ENCODE assay signal across 8 cellular contexts in genomic region chr5:173781826-173782670, GRCh38.
DNase-seq lines count a peak whose midpoint lies in the region; ATAC-seq and TF ChIP-seq lines count a peak whose summit lies in the region.

No MANE protein-coding gene starts in this region.

- peak; percentile 69 for ATAC-seq in HCT116
- peak; percentile 88 to 92 for ATAC-seq in left cardiac atrium
- ATAC-seq in GM18870 (IDR thresholded peaks at IDR 0.05; ENCODE audit: unreplicated experiment) = no peak
- no peak for ATAC-seq in HG02981 (IDR thresholded peaks at IDR 0.05; ENCODE audit: unreplicated experiment)
- no peak for ATAC-seq in GM18861 (IDR thresholded peaks at IDR 0.05; ENCODE audit: unreplicated experiment)

- H3K4me2 ChIP-seq in HCT116 (ENCODE audit: low read length) = peak overlapping the region; percentile 25

- H3K9me2 ChIP-seq in HCT116 (ENCODE audit: insufficient read depth) = no peaks in the 10 kb centered on the region

- H3K4me3 ChIP-seq in HCT116 (replicated peaks in 1 of 2; ENCODE audit: low read depth in 1 of 2, low read length in 2 of 2) = no peak overlapping the region
- no peak overlapping the region for H3K4me3 ChIP-seq in sigmoid colon

- no TSS peak for BruUV-seq in HCT116 (replicated peaks; lab: Mats Ljungman, UMichigan)

- TF ChIP-seq EP300 in sigmoid colon (IDR thresholded peaks at IDR 0.05) = peak in 3 of 4 donors; percentile 24 to 85 (median 66)

- TF ChIP-seq RAD21 in HCT116 (IDR thresholded peaks at IDR 0.05; ENCODE audit: low read depth) = no peak

- TF ChIP-seq POLR2A in HCT116 (IDR thresholded peaks at IDR 0.05; ENCODE audit: borderline replicate concordance, extremely low read depth, insufficient read depth, insufficient read length) = no peak
- TF ChIP-seq POLR2A in sigmoid colon (IDR thresholded peaks at IDR 0.05) = no peak

- CTCF ChIA-PET in HCT116 (lab: Charles Lee) = no interaction called here

- H3K27me3 ChIP-seq in HCT116 (ENCODE audit: insufficient read depth, low read length) = peaks cover 2% of the 10 kb centered on the region; the same call in 1 of the 2 replicates
- no peaks in the 10 kb centered on the region for H3K27me3 ChIP-seq in sigmoid colon

- RAD21 ChIA-PET in HCT116 (lab: Charles Lee; ENCODE audit: low non-redundant PET in 1 of 2, low total read pairs in 2 of 2, uncharacterized antibody in 2 of 2, unreplicated experiment in 2 of 2) = no interaction called here

- DNase-seq in HCT116 (ENCODE audit: low read depth, low spot score) = no peak
- peak; percentile 16 to 70 (median 54) for DNase-seq in T-helper 1 cell
- DNase-seq in amniotic epithelial cell (ENCODE audit: low read depth) = peak; percentile 97
- peak; percentile 88 for DNase-seq in left cardiac atrium
- peak; percentile 90 for DNase-seq in sigmoid colon

- H3K4me1 ChIP-seq in HCT116 (ENCODE audit: control insufficient read depth in 1 of 2, insufficient read depth in 2 of 2, low read length in 2 of 2) = peaks cover 8 to 20% of the 10 kb centered on the region in 2 experiments; a peak in 3 of 4 replicates
- peaks cover 0 to 20% (median 18%) of the 10 kb centered on the region in 4 donors for H3K4me1 ChIP-seq in sigmoid colon

- H3K27ac ChIP-seq in HCT116 (ENCODE audit: low read depth, low read length) (no peak overlapping the region), sigmoid colon (peak overlapping the region; percentile 56 to 60 (median 59))

- 35 to 67% methylated on average over 8 of the region's 8 CpGs for WGBS in sigmoid colon, 2 donors

- peak overlapping the region; percentile 78 for H2AFZ ChIP-seq in HCT116 (ENCODE audit: low read depth, low read length, poor library complexity, severe bottlenecking)

- H3K9me3 ChIP-seq in HCT116 (ENCODE audit: control insufficient read depth in 1 of 2, insufficient read depth in 1 of 2, low read depth in 1 of 2, low read length in 2 of 2) = no peaks in the 10 kb centered on the region
- no peaks in the 10 kb centered on the region for H3K9me3 ChIP-seq in sigmoid colon

- H4K20me1 ChIP-seq in HCT116 (ENCODE audit: insufficient read depth) = no peaks in the 10 kb centered on the region

- intact Hi-C loops in HCT116 (cut with micrococcal nuclease) (no loop called here), left cardiac atrium (cut with DNase I) (no loop called here), sigmoid colon (cut with DNase I) (no loop called here)

- POLR2A ChIA-PET in HCT116 (lab: Charles Lee) = no interaction called here

- H3K36me3 ChIP-seq in HCT116 (ENCODE audit: control insufficient read depth in 1 of 2, insufficient read depth in 2 of 2, low read length in 2 of 2) = no peaks in the 10 kb centered on the region
- H3K36me3 ChIP-seq in sigmoid colon = no peaks in the 10 kb centered on the region

- no peaks in the 10 kb centered on the region for H3K79me2 ChIP-seq in HCT116 (ENCODE audit: insufficient read depth, low read length)

- no peak for TF ChIP-seq CTCF in HCT116 (IDR thresholded peaks at IDR 0.05 in 2 of 3, conservative IDR thresholded peaks at IDR 0.05 in 1 of 3; ENCODE audit: borderline replicate concordance in 1 of 3, insufficient read depth in 1 of 3, low read depth in 2 of 3, low read length in 2 of 3)
- TF ChIP-seq CTCF in sigmoid colon (IDR thresholded peaks at IDR 0.05) = no peak

- H3K9ac ChIP-seq in HCT116 (ENCODE audit: low read length) = no peak overlapping the region

TF ChIP-seq in HCT116, 20 proteins besides CTCF, POLR2A, EP300 and RAD21:
- TF ChIP-seq SP1 (IDR thresholded peaks at IDR 0.05; ENCODE audit: low read depth) = no peak
- TF ChIP-seq POLR2AphosphoS5 (IDR thresholded peaks at IDR 0.05; ENCODE audit: low read depth, low read length) = no peak
- TF ChIP-seq JUND (IDR thresholded peaks at IDR 0.05) = 0 out of 2 replicates have a peak, but pooled peaks have one; percentile 9
- TF ChIP-seq, protein P1, sequence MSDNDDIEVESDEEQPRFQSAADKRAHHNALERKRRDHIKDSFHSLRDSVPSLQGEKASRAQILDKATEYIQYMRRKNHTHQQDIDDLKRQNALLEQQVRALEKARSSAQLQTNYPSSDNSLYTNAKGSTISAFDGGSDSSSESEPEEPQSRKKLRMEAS (IDR thresholded peaks at IDR 0.05) = peak; percentile 71
- no peak for TF ChIP-seq ZBTB33 (IDR thresholded peaks at IDR 0.05; ENCODE audit: extremely low read depth, insufficient replicate concordance, low read length)

Comparison
In these comparisons a context has a peak if more than half of its experiments do, and no peak if none do; other contexts are left out.
1. ATAC-seq: peak in HCT116 (single experiment) and left cardiac atrium (2 of 2); none in GM18870 (single experiment), HG02981 (single experiment) and GM18861 (single experiment).